ENCODE assay signal across 14 cellular contexts in the genomic region with DNA sequence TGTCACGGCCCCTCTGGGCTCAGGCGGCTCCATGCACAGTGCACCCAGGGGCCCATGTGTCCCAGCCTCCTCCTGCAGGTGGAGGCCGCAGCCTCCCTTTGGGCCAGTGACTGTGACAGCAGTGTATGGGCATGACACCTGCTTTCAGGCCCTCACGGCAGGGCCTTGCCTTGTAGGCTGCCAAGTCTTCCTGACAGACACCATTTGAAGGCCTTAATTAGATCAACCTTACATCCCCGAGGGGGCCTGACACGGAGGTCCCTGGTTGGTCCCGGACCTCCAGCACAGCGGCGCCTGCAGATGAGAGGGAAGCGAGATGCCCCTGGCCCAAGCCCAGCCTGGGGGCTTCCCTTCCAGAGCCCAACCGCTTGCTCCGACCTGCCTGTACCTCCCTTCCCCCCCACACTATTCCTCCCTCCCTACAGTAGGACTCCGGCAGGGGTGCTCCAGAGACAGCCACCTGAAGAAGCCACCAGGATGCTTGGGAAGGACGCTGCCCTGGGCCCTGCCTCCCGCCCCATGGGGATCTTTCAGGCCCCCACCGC. TPM values are rescaled to one million over a fixed set of nuclear protein-coding genes. Genes with fewer than 3 reads are reported as not detected.
DNase-seq lines count a peak whose midpoint lies in the region; ATAC-seq and TF ChIP-seq lines count a peak whose summit lies in the region.
"Had no signal": no experiment of that assay in that cellular context is flagged by ENCODE, and none has a peak within 500 bp of the region (broad histone marks: within the 10 kb centered on the region; RNA-seq: fewer than 3 reads in every experiment).

No MANE protein-coding gene starts in this region.

- H3K36me3 ChIP-seq in HCT116 (ENCODE audit: control insufficient read depth in 1 of 2, insufficient read depth in 2 of 2, low read length in 2 of 2) (peaks cover 3 to 29% of the 10 kb centered on the region in 2 experiments; a peak in 2 of 4 replicates), upper lobe of left lung (peaks cover 0 to 38% (median 12%) of the 10 kb centered on the region in 4 donors)

- H3K4me3 ChIP-seq in HCT116 (replicated peaks in 1 of 2; ENCODE audit: low read depth in 1 of 2, low read length in 2 of 2), result no peak overlapping the region
- no peak overlapping the region for H3K4me3 ChIP-seq in upper lobe of left lung
- H3K4me3 ChIP-seq: MG63 had no signal

- H3K79me2 ChIP-seq in HCT116 (ENCODE audit: insufficient read depth, low read length), result peaks cover 82% of the 10 kb centered on the region

- H4K20me1 ChIP-seq in HCT116 (ENCODE audit: insufficient read depth), result no peaks in the 10 kb centered on the region

- RAD21 ChIA-PET in HCT116 (lab: Charles Lee; ENCODE audit: low non-redundant PET in 1 of 2, low total read pairs in 2 of 2, uncharacterized antibody in 2 of 2, unreplicated experiment in 2 of 2), result no interaction called here

- peaks cover 14 to 45% of the 10 kb centered on the region in 2 experiments for H3K4me1 ChIP-seq in HCT116 (ENCODE audit: control insufficient read depth in 1 of 2, insufficient read depth in 2 of 2, low read length in 2 of 2)
- H3K4me1 ChIP-seq in upper lobe of left lung, result peaks cover 46 to 66% (median 50%) of the 10 kb centered on the region in 4 donors

- TF ChIP-seq RAD21 in HCT116 (IDR thresholded peaks at IDR 0.05; ENCODE audit: low read depth), result no peak

- 76 to 82% methylated on average over 4 to 13 of the region's 16 CpGs for WGBS in upper lobe of left lung, 2 donors

- no peak for TF ChIP-seq CTCF in HCT116 (IDR thresholded peaks at IDR 0.05 in 2 of 3, conservative IDR thresholded peaks at IDR 0.05 in 1 of 3; ENCODE audit: borderline replicate concordance in 1 of 3, insufficient read depth in 1 of 3, low read depth in 2 of 3, low read length in 2 of 3)
- no peak for TF ChIP-seq CTCF in upper lobe of left lung (IDR thresholded peaks at IDR 0.05)

- intact Hi-C loops in HCT116 (cut with micrococcal nuclease), result no loop called here

- TF ChIP-seq EP300 in upper lobe of left lung (IDR thresholded peaks at IDR 0.05), result no peak

- H2AFZ ChIP-seq in HCT116 (ENCODE audit: low read depth, low read length, poor library complexity, severe bottlenecking), result no peak overlapping the region

- POLR2A ChIA-PET in HCT116 (lab: Charles Lee), result no interaction called here

- TF ChIP-seq POLR2A in HCT116 (IDR thresholded peaks at IDR 0.05; ENCODE audit: borderline replicate concordance, extremely low read depth, insufficient read depth, insufficient read length) (no peak), upper lobe of left lung (IDR thresholded peaks at IDR 0.05) (no peak)

- no TSS peak for BruUV-seq in HCT116 (replicated peaks; lab: Mats Ljungman, UMichigan)

- H3K4me2 ChIP-seq in HCT116 (ENCODE audit: low read length), result no peak overlapping the region

- no peak overlapping the region for H3K27ac ChIP-seq in HCT116 (ENCODE audit: low read depth, low read length)
- H3K27ac ChIP-seq in layer of hippocampus (ENCODE audit: low read depth, low read length), result peak overlapping the region; percentile 38
- peak overlapping the region; percentile 54 to 74 (median 67) for H3K27ac ChIP-seq in upper lobe of left lung

- DNase-seq in HCT116 (ENCODE audit: low read depth, low spot score), result no peak
- DNase-seq in SK-N-DZ (ENCODE audit: low spot score), result peak; percentile 92
- DNase-seq in upper lobe of left lung, result peak in 1 of 2 donors; percentile 69
- no peak for DNase-seq in activated CD4-positive, alpha-beta T cell treated with anti-CD3 and anti-CD28 coated beads for 4 hours
- DNase-seq: ACHN, MG63, NCI-H1105, NCI-H187 treated with DMSO at 0.1 percent for 48 hours, NCI-H2171, NCI-H510A, OCI-M1 had no signal

- H3K9me2 ChIP-seq in HCT116 (ENCODE audit: insufficient read depth), result no peaks in the 10 kb centered on the region

- H3K9me3 ChIP-seq in HCT116 (ENCODE audit: control insufficient read depth in 1 of 2, insufficient read depth in 1 of 2, low read depth in 1 of 2, low read length in 2 of 2) (no peaks in the 10 kb centered on the region), upper lobe of left lung (no peaks in the 10 kb centered on the region)
- H3K9me3 ChIP-seq: MG63 had no signal

- ATAC-seq in HCT116 (no peak), upper lobe of left lung (ENCODE audit: low FRiP score in 2 of 2) (no peak), GM21515 (IDR thresholded peaks at IDR 0.05; ENCODE audit: unreplicated experiment) (no peak), HG02981 (IDR thresholded peaks at IDR 0.05; ENCODE audit: unreplicated experiment) (no peak)

- 0 out of 2 replicates have a peak overlapping the region, but pooled peaks have one; percentile 24 for H3K9ac ChIP-seq in HCT116 (ENCODE audit: low read length)

- no peaks in the 10 kb centered on the region for H3K27me3 ChIP-seq in HCT116 (ENCODE audit: insufficient read depth, low read length)
- no peaks in the 10 kb centered on the region for H3K27me3 ChIP-seq in layer of hippocampus (ENCODE audit: control insufficient read depth, insufficient read depth, low read length)
- H3K27me3 ChIP-seq in upper lobe of left lung, result no peaks in the 10 kb centered on the region
- H3K27me3 ChIP-seq: MG63 had no signal

- CTCF ChIA-PET in HCT116 (lab: Charles Lee), result no interaction called here

TF ChIP-seq in HCT116, 20 proteins besides CTCF, POLR2A, EP300 and RAD21:
- no peak for TF ChIP-seq JUND (IDR thresholded peaks at IDR 0.05)
- no peak for TF ChIP-seq ELF1 (IDR thresholded peaks at IDR 0.05; ENCODE audit: borderline replicate concordance, low read depth)
- no peak for TF ChIP-seq POLR2AphosphoS5 (IDR thresholded peaks at IDR 0.05; ENCODE audit: low read depth, low read length)
- no peak for TF ChIP-seq EGR1 (IDR thresholded peaks at IDR 0.05; ENCODE audit: low read depth)
- TF ChIP-seq, protein P1, sequence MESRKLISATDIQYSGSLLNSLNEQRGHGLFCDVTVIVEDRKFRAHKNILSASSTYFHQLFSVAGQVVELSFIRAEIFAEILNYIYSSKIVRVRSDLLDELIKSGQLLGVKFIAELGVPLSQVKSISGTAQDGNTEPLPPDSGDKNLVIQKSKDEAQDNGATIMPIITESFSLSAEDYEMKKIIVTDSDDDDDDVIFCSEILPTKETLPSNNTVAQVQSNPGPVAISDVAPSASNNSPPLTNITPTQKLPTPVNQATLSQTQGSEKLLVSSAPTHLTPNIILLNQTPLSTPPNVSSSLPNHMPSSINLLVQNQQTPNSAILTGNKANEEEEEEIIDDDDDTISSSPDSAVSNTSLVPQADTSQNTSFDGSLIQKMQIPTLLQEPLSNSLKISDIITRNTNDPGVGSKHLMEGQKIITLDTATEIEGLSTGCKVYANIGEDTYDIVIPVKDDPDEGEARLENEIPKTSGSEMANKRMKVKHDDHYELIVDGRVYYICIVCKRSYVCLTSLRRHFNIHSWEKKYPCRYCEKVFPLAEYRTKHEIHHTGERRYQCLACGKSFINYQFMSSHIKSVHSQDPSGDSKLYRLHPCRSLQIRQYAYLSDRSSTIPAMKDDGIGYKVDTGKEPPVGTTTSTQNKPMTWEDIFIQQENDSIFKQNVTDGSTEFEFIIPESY (IDR thresholded peaks at IDR 0.05; ENCODE audit: extremely low read depth, insufficient replicate concordance, low read length), result no peak
- TF ChIP-seq SP1 (IDR thresholded peaks at IDR 0.05; ENCODE audit: low read depth), result no peak
- no peak for TF ChIP-seq FOSL1 (IDR thresholded peaks at IDR 0.05; ENCODE audit: low read depth)
- no peak for TF ChIP-seq EZH2 (IDR thresholded peaks at IDR 0.05)

RNA-seq across cellular contexts. Expression of gene BAIAP2, which starts 31.9 kb away (rescaled TPM):
- total RNA-seq in HCT116 (2021; ENCODE audit: unreplicated experiment) (105 TPM), upper lobe of left lung (100 to 1,000 TPM in 5 of 6 donors, 10 to 100 TPM in 1; 90.7 to 231 (median 123) TPM)
- 93.4 and 95.1 TPM in 2 replicates for polyA plus RNA-seq in HCT116 (2012)
- 26.1 and 29.6 TPM in 2 replicates for polyA plus RNA-seq in SK-N-DZ (2014; cell fraction: cytosol; rRNA removed)
- 37.3 and 59.3 TPM in 2 replicates for polyA plus RNA-seq in SK-N-DZ (2014; cell fraction: nucleus; rRNA removed)
